In genomic region chr11:11076879-11077278, GRCh38 we compare ENCODE assay signal across 21 cellular contexts.
"Had no signal": no experiment of that assay in that cellular context is flagged by ENCODE, and none has a peak within 500 bp of the region (broad histone marks: within the 10 kb centered on the region; RNA-seq: fewer than 3 reads in every experiment).

No MANE protein-coding gene starts in this region.

- H3K4me3 ChIP-seq: body of pancreas, cardiac muscle cell, heart left ventricle, lung, stomach, suprapubic skin, transverse colon, uterus had no signal

- H3K4me1 ChIP-seq: body of pancreas, suprapubic skin, uterus had no signal

- H3K36me3 ChIP-seq: cardiac muscle cell, heart left ventricle, stomach, suprapubic skin, transverse colon, uterus had no signal

- DNase-seq: activated CD8-positive, alpha-beta memory T cell treated with anti-CD3 and anti-CD28 coated beads, Interleukin-2, amount 50 U/mL, for 48 hours; activated naive CD4-positive, alpha-beta T cell treated with Interleukin-2 at 50 U/mL for 16 hours; activated T-cell treated with anti-CD3 and anti-CD28 coated beads, Interleukin-2, amount 50 U/mL, for 4 hours; anterior cingulate cortex; body of pancreas; heart left ventricle; naive thymus-derived CD8-positive, alpha-beta T cell; small intestine; stimulated activated CD4-positive, alpha-beta T cell treated with anti-CD3 and anti-CD28 coated beads, Interleukin-2, amount 100 ng/mL, for 24 hours; stomach; transverse colon; uterus had no signal

- H3K27ac Mint-ChIP-seq: stimulated activated memory B cell treated with anti-CD40 and anti-IgM and Interleukin-4, amounts not matched to agents 10 μg/mL and 1 μg/mL and 100 μg/mL, for 72 hours; T-helper 1 cell treated with Interleukin-12 subunit alpha and Interleukin-12 subunit beta and Interleukin-4 antibody, amounts not matched to agents 30 μg/mL and 1 μg/mL, for 36 hours had no signal

- H3K27ac ChIP-seq: body of pancreas, cardiac muscle cell, epithelial cell of prostate, heart left ventricle, stomach, suprapubic skin, transverse colon, uterus had no signal

- ATAC-seq: activated T-cell treated with anti-CD3 and anti-CD28 coated beads, Interleukin-2, amount 50 U/mL, for 4 hours; body of pancreas; heart left ventricle; left lobe of liver; naive thymus-derived CD8-positive, alpha-beta T cell; sciatic nerve; stimulated activated memory B cell treated with anti-CD40 and anti-IgM and Interleukin-4, amounts not matched to agents 10 μg/mL and 1 μg/mL and 100 μg/mL, for 72 hours had no signal

- H3K9me3 Mint-ChIP-seq: activated T-cell treated with anti-CD3 and anti-CD28 coated beads, Interleukin-2, amount 50 U/mL, for 4 hours; naive thymus-derived CD8-positive, alpha-beta T cell; stimulated activated memory B cell treated with anti-CD40 and anti-IgM and Interleukin-4, amounts not matched to agents 10 μg/mL and 1 μg/mL and 100 μg/mL, for 72 hours; T-helper 1 cell treated with Interleukin-12 subunit alpha and Interleukin-12 subunit beta and Interleukin-4 antibody, amounts not matched to agents 30 μg/mL and 1 μg/mL, for 36 hours had no signal

- H3K4me1 Mint-ChIP-seq: stimulated activated memory B cell treated with anti-CD40 and anti-IgM and Interleukin-4, amounts not matched to agents 10 μg/mL and 1 μg/mL and 100 μg/mL, for 72 hours had no signal

- FAIRE-seq: keratinocyte, small intestine had no signal

- H3K4me3 Mint-ChIP-seq: activated T-cell treated with anti-CD3 and anti-CD28 coated beads, Interleukin-2, amount 50 U/mL, for 4 hours; naive thymus-derived CD8-positive, alpha-beta T cell; stimulated activated memory B cell treated with anti-CD40 and anti-IgM and Interleukin-4, amounts not matched to agents 10 μg/mL and 1 μg/mL and 100 μg/mL, for 72 hours; T-helper 1 cell treated with Interleukin-12 subunit alpha and Interleukin-12 subunit beta and Interleukin-4 antibody, amounts not matched to agents 30 μg/mL and 1 μg/mL, for 36 hours had no signal

- H3K27me3 ChIP-seq: body of pancreas, cardiac muscle cell, heart left ventricle, suprapubic skin, uterus had no signal

- H3K9me3 ChIP-seq: body of pancreas, heart left ventricle, stomach, suprapubic skin, transverse colon, uterus had no signal

- H3K36me3 Mint-ChIP-seq: naive thymus-derived CD8-positive, alpha-beta T cell; stimulated activated memory B cell treated with anti-CD40 and anti-IgM and Interleukin-4, amounts not matched to agents 10 μg/mL and 1 μg/mL and 100 μg/mL, for 72 hours had no signal
